Comparison of ENCODE assay signal across 8 cellular contexts in genomic region chr15:28955686-28956421, GRCh38.
A peak's percentile ranks its signal among the peaks of the same experiment; 100 is the strongest.
DNase-seq lines count a peak whose midpoint lies in the region; ATAC-seq lines count a peak whose summit lies in the region.

No MANE protein-coding gene starts in this region.

- peak; percentile 47 for DNase-seq in NK-92 treated with Interleukin-12 subunit alpha and Interleukin-12 subunit beta, amount 100 ng/mL, for 24 hours (lab: John Stamatoyannopoulos, UW)
- DNase-seq in NK-92 (lab: John Stamatoyannopoulos, UW; ENCODE audit: unreplicated experiment) (no peak), OCI-M1 (lab: John Stamatoyannopoulos, UW) (peak; percentile 92), ecto neural progenitor cell (ENCODE audit: low spot score) (peak; percentile 37), posterior vena cava (ENCODE audit: low spot score) (peak; percentile 64), SHP77 (lab: John Stamatoyannopoulos, UW) (no peak)

- ATAC-seq in GM18520 (IDR thresholded peaks at IDR 0.05; ENCODE audit: unreplicated experiment) (no peak), HG03139 (IDR thresholded peaks at IDR 0.05; ENCODE audit: unreplicated experiment) (no peak)

- intact Hi-C loops in posterior vena cava (cut with DNase I): no loop called here

Comparison
In these comparisons a context has a peak if more than half of its experiments do, and no peak if none do; other contexts are left out.
1. DNase-seq: peak in NK-92 treated with Interleukin-12 subunit alpha and Interleukin-12 subunit beta, amount 100 ng/mL, for 24 hours (single experiment), OCI-M1 (single experiment), ecto neural progenitor cell (single experiment) and posterior vena cava (single experiment); none in NK-92 (single experiment) and SHP77 (0 of 2).